ENCODE assay signal across 1 cellular context in genomic region chr5:153623906-153624765, GRCh38.
TF ChIP-seq lines count a peak whose summit lies in the region.

No MANE protein-coding gene starts in this region.

TF ChIP-seq in GM23338, 12 proteins besides CTCF, POLR2A, EP300 and RAD21 (continued from another document):
- TF ChIP-seq ZNF462 (CRISPR knock-in tag; IDR thresholded peaks at IDR 0.05): no peak
